ENCODE assay signal across 1 cellular context in the genomic region with DNA sequence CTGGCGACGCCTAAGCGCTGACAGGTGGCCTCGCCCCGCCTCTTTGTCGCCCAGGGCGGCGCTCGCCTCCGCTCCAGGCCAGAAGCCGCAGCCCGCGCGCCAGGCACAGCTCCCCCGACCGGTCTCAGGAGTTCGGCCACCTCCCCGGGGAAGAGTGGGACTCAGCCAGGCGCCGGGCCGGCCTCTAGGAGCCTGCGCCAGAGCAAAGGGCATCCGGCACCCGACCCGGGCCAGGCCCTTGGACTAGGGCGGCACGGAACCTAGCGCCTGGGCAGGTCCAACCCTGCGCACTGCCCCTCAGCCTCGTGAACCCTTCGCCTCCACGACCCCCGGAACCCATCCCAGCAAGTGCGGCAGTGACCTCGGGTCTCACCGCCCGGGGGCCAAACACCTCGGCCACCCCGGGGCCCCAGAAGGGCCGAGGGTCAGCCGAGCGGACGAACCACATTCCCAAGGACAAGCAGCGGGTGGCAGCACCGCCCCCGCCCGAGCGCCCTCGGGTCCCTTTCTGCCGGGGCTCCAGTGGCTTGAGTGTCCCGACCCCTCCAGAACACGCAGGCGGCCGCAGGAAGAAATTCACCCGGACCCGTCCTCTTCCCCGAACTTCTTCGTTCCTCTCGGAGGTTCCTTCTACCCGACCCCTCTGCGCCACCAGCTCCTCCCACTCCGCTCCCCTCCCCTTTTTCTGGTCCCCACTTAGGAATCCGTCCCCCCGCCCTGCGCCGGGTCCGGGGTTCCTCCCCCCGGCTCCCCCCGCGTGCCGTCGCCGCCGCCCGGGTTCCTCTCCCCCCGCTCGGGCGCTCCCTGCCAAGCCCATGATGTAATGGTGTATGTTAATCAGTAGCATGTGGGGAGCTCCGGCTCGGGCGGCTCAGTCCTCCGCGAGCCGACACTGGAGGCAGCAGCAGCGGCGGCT.
TF ChIP-seq lines count a peak whose summit lies in the region.

No MANE protein-coding gene starts in this region.

TF ChIP-seq in K562, 482 proteins besides CTCF, POLR2A, EP300 and RAD21 (continued from another document):
- peak; percentile 70 for TF ChIP-seq MYC (IDR thresholded peaks at IDR 0.05; ENCODE audit: low read depth, low read length)
- TF ChIP-seq MYC (CRISPR knock-in tag; IDR thresholded peaks at IDR 0.05; ENCODE audit: borderline replicate concordance, low read depth), result 0 out of 2 replicates have a peak, but pooled peaks have one; percentile 31
- TF ChIP-seq ZNF707 (CRISPR knock-in tag; conservative IDR thresholded peaks at IDR 0.05), result no peak
- TF ChIP-seq CTBP1 (IDR thresholded peaks at IDR 0.05; ENCODE audit: borderline replicate concordance), result peak; percentile 79; the same call in 1 of the 2 replicates
- TF ChIP-seq ZNF41 (CRISPR knock-in tag; conservative IDR thresholded peaks at IDR 0.05), result no peak
- peak; percentile 42; the same call in 1 of the 2 replicates for TF ChIP-seq EGR1 (conservative IDR thresholded peaks at IDR 0.05)
- peak; percentile 76 for TF ChIP-seq ESRRA (IDR thresholded peaks at IDR 0.05; ENCODE audit: borderline replicate concordance, low read depth)
- TF ChIP-seq, protein P1, sequence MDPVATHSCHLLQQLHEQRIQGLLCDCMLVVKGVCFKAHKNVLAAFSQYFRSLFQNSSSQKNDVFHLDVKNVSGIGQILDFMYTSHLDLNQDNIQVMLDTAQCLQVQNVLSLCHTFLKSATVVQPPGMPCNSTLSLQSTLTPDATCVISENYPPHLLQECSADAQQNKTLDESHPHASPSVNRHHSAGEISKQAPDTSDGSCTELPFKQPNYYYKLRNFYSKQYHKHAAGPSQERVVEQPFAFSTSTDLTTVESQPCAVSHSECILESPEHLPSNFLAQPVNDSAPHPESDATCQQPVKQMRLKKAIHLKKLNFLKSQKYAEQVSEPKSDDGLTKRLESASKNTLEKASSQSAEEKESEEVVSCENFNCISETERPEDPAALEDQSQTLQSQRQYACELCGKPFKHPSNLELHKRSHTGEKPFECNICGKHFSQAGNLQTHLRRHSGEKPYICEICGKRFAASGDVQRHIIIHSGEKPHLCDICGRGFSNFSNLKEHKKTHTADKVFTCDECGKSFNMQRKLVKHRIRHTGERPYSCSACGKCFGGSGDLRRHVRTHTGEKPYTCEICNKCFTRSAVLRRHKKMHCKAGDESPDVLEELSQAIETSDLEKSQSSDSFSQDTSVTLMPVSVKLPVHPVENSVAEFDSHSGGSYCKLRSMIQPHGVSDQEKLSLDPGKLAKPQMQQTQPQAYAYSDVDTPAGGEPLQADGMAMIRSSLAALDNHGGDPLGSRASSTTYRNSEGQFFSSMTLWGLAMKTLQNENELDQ (CRISPR knock-in tag; IDR thresholded peaks at IDR 0.05; ENCODE audit: borderline replicate concordance), result 0 out of 2 replicates have a peak, but pooled peaks have one; percentile 38
- TF ChIP-seq, protein P2, sequence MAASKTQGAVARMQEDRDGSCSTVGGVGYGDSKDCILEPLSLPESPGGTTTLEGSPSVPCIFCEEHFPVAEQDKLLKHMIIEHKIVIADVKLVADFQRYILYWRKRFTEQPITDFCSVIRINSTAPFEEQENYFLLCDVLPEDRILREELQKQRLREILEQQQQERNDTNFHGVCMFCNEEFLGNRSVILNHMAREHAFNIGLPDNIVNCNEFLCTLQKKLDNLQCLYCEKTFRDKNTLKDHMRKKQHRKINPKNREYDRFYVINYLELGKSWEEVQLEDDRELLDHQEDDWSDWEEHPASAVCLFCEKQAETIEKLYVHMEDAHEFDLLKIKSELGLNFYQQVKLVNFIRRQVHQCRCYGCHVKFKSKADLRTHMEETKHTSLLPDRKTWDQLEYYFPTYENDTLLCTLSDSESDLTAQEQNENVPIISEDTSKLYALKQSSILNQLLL (CRISPR knock-in tag; IDR thresholded peaks at IDR 0.05; ENCODE audit: borderline replicate concordance), result no peak
- peak; percentile 48; the same call in 1 of the 2 replicates for TF ChIP-seq ARID1B (IDR thresholded peaks at IDR 0.05)
- TF ChIP-seq NRF1 (conservative IDR thresholded peaks at IDR 0.05 in 1 of 2, IDR thresholded peaks at IDR 0.05 in 1 of 2), result peak; percentile 51 to 71; a peak in 3 of 4 replicates
- peak; percentile 32; the same call in 1 of the 2 replicates for TF ChIP-seq PHF8 (IDR thresholded peaks at IDR 0.05; ENCODE audit: borderline replicate concordance, low read length)
- no peak for TF ChIP-seq RFX1 (IDR thresholded peaks at IDR 0.05)
- peak; percentile 62 for TF ChIP-seq U2AF1 (optimal IDR thresholded peaks at IDR 0.05; ENCODE audit: low read depth, low read length)
- TF ChIP-seq, protein P3, sequence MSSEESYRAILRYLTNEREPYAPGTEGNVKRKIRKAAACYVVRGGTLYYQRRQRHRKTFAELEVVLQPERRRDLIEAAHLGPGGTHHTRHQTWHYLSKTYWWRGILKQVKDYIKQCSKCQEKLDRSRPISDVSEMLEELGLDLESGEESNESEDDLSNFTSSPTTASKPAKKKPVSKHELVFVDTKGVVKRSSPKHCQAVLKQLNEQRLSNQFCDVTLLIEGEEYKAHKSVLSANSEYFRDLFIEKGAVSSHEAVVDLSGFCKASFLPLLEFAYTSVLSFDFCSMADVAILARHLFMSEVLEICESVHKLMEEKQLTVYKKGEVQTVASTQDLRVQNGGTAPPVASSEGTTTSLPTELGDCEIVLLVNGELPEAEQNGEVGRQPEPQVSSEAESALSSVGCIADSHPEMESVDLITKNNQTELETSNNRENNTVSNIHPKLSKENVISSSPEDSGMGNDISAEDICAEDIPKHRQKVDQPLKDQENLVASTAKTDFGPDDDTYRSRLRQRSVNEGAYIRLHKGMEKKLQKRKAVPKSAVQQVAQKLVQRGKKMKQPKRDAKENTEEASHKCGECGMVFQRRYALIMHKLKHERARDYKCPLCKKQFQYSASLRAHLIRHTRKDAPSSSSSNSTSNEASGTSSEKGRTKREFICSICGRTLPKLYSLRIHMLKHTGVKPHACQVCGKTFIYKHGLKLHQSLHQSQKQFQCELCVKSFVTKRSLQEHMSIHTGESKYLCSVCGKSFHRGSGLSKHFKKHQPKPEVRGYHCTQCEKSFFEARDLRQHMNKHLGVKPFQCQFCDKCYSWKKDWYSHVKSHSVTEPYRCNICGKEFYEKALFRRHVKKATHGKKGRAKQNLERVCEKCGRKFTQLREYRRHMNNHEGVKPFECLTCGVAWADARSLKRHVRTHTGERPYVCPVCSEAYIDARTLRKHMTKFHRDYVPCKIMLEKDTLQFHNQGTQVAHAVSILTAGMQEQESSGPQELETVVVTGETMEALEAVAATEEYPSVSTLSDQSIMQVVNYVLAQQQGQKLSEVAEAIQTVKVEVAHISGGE (CRISPR knock-in tag; IDR thresholded peaks at IDR 0.05), result peak in 1 of 3 experiments; percentile 70; a peak in 1 of 6 replicates
- TF ChIP-seq EP400 (IDR thresholded peaks at IDR 0.05), result peak; percentile 71; the same call in 1 of the 2 replicates
- TF ChIP-seq, protein P4, sequence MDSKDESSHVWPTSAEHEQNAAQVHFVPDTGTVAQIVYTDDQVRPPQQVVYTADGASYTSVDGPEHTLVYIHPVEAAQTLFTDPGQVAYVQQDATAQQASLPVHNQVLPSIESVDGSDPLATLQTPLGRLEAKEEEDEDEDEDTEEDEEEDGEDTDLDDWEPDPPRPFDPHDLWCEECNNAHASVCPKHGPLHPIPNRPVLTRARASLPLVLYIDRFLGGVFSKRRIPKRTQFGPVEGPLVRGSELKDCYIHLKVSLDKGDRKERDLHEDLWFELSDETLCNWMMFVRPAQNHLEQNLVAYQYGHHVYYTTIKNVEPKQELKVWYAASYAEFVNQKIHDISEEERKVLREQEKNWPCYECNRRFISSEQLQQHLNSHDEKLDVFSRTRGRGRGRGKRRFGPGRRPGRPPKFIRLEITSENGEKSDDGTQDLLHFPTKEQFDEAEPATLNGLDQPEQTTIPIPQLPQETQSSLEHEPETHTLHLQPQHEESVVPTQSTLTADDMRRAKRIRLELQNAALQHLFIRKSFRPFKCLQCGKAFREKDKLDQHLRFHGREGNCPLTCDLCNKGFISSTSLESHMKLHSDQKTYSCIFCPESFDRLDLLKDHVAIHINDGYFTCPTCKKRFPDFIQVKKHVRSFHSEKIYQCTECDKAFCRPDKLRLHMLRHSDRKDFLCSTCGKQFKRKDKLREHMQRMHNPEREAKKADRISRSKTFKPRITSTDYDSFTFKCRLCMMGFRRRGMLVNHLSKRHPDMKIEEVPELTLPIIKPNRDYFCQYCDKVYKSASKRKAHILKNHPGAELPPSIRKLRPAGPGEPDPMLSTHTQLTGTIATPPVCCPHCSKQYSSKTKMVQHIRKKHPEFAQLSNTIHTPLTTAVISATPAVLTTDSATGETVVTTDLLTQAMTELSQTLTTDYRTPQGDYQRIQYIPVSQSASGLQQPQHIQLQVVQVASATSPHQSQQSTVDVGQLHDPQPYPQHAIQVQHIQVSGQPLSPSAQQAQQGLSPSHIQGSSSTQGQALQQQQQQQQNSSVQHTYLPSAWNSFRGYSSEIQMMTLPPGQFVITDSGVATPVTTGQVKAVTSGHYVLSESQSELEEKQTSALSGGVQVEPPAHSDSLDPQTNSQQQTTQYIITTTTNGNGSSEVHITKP (IDR thresholded peaks at IDR 0.05; ENCODE audit: partially characterized antibody), result peak; percentile 62
- TF ChIP-seq ZC3H11A (IDR thresholded peaks at IDR 0.05; ENCODE audit: low read depth, low read length), result no peak
- TF ChIP-seq CCNT2 (IDR thresholded peaks at IDR 0.05; ENCODE audit: borderline replicate concordance, extremely low read depth, insufficient read length, low read depth, low read length), result peak; percentile 19
- 0 out of 2 replicates have a peak, but pooled peaks have one; percentile 8 for TF ChIP-seq MBD2 (IDR thresholded peaks at IDR 0.05; ENCODE audit: borderline replicate concordance, low read depth)
- TF ChIP-seq, protein P5, sequence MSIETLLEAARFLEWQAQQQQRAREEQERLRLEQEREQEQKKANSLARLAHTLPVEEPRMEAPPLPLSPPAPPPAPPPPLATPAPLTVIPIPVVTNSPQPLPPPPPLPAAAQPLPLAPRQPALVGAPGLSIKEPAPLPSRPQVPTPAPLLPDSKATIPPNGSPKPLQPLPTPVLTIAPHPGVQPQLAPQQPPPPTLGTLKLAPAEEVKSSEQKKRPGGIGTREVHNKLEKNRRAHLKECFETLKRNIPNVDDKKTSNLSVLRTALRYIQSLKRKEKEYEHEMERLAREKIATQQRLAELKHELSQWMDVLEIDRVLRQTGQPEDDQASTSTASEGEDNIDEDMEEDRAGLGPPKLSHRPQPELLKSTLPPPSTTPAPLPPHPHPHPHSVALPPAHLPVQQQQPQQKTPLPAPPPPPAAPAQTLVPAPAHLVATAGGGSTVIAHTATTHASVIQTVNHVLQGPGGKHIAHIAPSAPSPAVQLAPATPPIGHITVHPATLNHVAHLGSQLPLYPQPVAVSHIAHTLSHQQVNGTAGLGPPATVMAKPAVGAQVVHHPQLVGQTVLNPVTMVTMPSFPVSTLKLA (conservative IDR thresholded peaks at IDR 0.05), result peak; percentile 57 to 74
- no peak for TF ChIP-seq ZNF354B (CRISPR knock-in tag; IDR thresholded peaks at IDR 0.05)
